22 cellular contexts compared by ENCODE assay signal in genomic region chr11:78946945-78947914, GRCh38.
DNase-seq lines count a peak whose midpoint lies in the region; ATAC-seq, FAIRE-seq and TF ChIP-seq lines count a peak whose summit lies in the region.
"Had no signal": no experiment of that assay in that cellular context is flagged by ENCODE, and none has a peak within 500 bp of the region (broad histone marks: within the 10 kb centered on the region; RNA-seq: fewer than 3 reads in every experiment).

No MANE protein-coding gene starts in this region.

- no peak for FAIRE-seq in pancreas (lab: Jason Lieb, UNC)

- H3K4me1 Mint-ChIP-seq in HFFc6 (ENCODE audit: low read depth) = peaks cover 9% of the 10 kb centered on the region; the same call in 1 of the 2 replicates
- H3K4me1 Mint-ChIP-seq: activated naive CD8-positive, alpha-beta T cell treated with anti-CD3 and anti-CD28 coated beads for 36 hours; B cell had no signal

- H3K4me3 ChIP-seq in BJ (ENCODE audit: low read depth, low read length) = no peak overlapping the region
- no peak overlapping the region for H3K4me3 ChIP-seq in pancreas
- H3K4me3 ChIP-seq: breast epithelium, esophagus squamous epithelium, right lobe of liver had no signal

- no peaks in the 10 kb centered on the region for H3K36me3 ChIP-seq in BJ (ENCODE audit: control insufficient read depth, insufficient read depth, low read length)
- H3K36me3 ChIP-seq in pancreas = no peaks in the 10 kb centered on the region
- H3K36me3 ChIP-seq: breast epithelium, esophagus squamous epithelium, right lobe of liver had no signal

- peak; percentile 72 to 91 (median 76) for ATAC-seq in pancreas
- ATAC-seq in GM19467 (IDR thresholded peaks at IDR 0.05; ENCODE audit: unreplicated experiment) = no peak

- peak; percentile 71 for DNase-seq in BJ (ENCODE audit: low read depth)
- peak; percentile 4 for DNase-seq in HFFc6
- peak; percentile 82 for DNase-seq in fibroblast of gingiva (ENCODE audit: low read depth)
- peak in 1 of 6 donors; percentile 23 for DNase-seq in pancreas
- no peak for DNase-seq in NCI-H2081 (lab: John Stamatoyannopoulos, UW)
- DNase-seq in stimulated activated CD4-positive, alpha-beta T cell treated with anti-CD3 and anti-CD28 coated beads, Interleukin-2, amount 100 ng/mL, for 48 hours = no peak
- no peak for DNase-seq in Kasumi-1 (lab: John Stamatoyannopoulos, UW)
- DNase-seq: activated CD4-positive, alpha-beta memory T cell treated with anti-CD3 and anti-CD28 coated beads for 36 hours; activated naive CD8-positive, alpha-beta T cell treated with anti-CD3 and anti-CD28 coated beads for 36 hours; activated T-cell treated with anti-CD3 and anti-CD28 coated beads, Interleukin-2, amount 50 U/mL, for 48 hours; esophagus squamous epithelium; HCEC 1CT; Karpas-422; kidney glomerular epithelial cell; NCI-H1105 treated with DMSO at 0.1 percent for 48 hours; nucleus accumbens; right lobe of liver; stimulated activated CD4-positive, alpha-beta T cell treated with anti-CD3 and anti-CD28 coated beads, Interleukin-4, amount 100 ng/mL, for 24 hours; T-helper 1 cell had no signal

- H3K27me3 Mint-ChIP-seq in HFFc6 (ENCODE audit: insufficient read depth) = no peaks in the 10 kb centered on the region

- peak overlapping the region in 3 of 4 donors; percentile 17 to 63 (median 40) for H3K27ac ChIP-seq in pancreas
- H3K27ac ChIP-seq: breast epithelium, esophagus squamous epithelium, right lobe of liver had no signal

- TF ChIP-seq CTCF in BJ (IDR thresholded peaks at IDR 0.05; ENCODE audit: insufficient read depth, low read depth, low read length) (no peak), HFFc6 (IDR thresholded peaks at IDR 0.05) (no peak), pancreas (IDR thresholded peaks at IDR 0.05) (no peak)

- CTCF ChIA-PET in BJ (lab: Yijun Ruan, JAX) = no interaction called here

- no peak overlapping the region for H3K27ac Mint-ChIP-seq in HFFc6
- H3K27ac Mint-ChIP-seq: activated CD4-positive, alpha-beta memory T cell treated with anti-CD3 and anti-CD28 coated beads for 36 hours; activated naive CD8-positive, alpha-beta T cell treated with anti-CD3 and anti-CD28 coated beads for 36 hours; B cell had no signal

- H3K4me3 Mint-ChIP-seq in HFFc6 = no peak overlapping the region
- H3K4me3 Mint-ChIP-seq: activated CD4-positive, alpha-beta memory T cell treated with anti-CD3 and anti-CD28 coated beads for 36 hours; activated naive CD8-positive, alpha-beta T cell treated with anti-CD3 and anti-CD28 coated beads for 36 hours; B cell had no signal

- peaks cover 2% of the 10 kb centered on the region; the same call in 1 of the 2 replicates for H3K27me3 ChIP-seq in BJ (ENCODE audit: control insufficient read depth, insufficient read depth, low read length)
- no peaks in the 10 kb centered on the region for H3K27me3 ChIP-seq in pancreas
- H3K27me3 ChIP-seq: breast epithelium, esophagus squamous epithelium, right lobe of liver had no signal

- POLR2A ChIA-PET in BJ (lab: Charles Lee) = no interaction called here

- intact Hi-C loops in pancreas (cut with DNase I) = no loop called here

- H3K9me3 Mint-ChIP-seq in HFFc6 = no peaks in the 10 kb centered on the region
- H3K9me3 Mint-ChIP-seq: activated CD4-positive, alpha-beta memory T cell treated with anti-CD3 and anti-CD28 coated beads for 36 hours; activated naive CD8-positive, alpha-beta T cell treated with anti-CD3 and anti-CD28 coated beads for 36 hours had no signal

- 46% methylated on average over 10 of the region's 10 CpGs for WGBS in pancreas, 2 donors

- no peaks in the 10 kb centered on the region for H3K9me3 ChIP-seq in pancreas
- H3K9me3 ChIP-seq: breast epithelium, esophagus squamous epithelium, right lobe of liver had no signal

- H3K36me3 Mint-ChIP-seq in HFFc6 (ENCODE audit: low read depth) = peaks cover 11% of the 10 kb centered on the region; the same call in 1 of the 2 replicates
- H3K36me3 Mint-ChIP-seq: activated CD4-positive, alpha-beta memory T cell treated with anti-CD3 and anti-CD28 coated beads for 36 hours; activated naive CD8-positive, alpha-beta T cell treated with anti-CD3 and anti-CD28 coated beads for 36 hours had no signal

- peaks cover 0 to 3% (median 0%) of the 10 kb centered on the region in 3 donors for H3K4me1 ChIP-seq in pancreas
- H3K4me1 ChIP-seq: breast epithelium, esophagus squamous epithelium, right lobe of liver had no signal

Comparison
In these comparisons a context has a peak if more than half of its experiments do, and no peak if none do; other contexts are left out.
1. DNase-seq: peak in BJ (single experiment), HFFc6 (single experiment) and fibroblast of gingiva (single experiment); none in NCI-H2081 (0 of 2), stimulated activated CD4-positive, alpha-beta T cell treated with anti-CD3 and anti-CD28 coated beads, Interleukin-2, amount 100 ng/mL, for 48 hours (0 of 2) and Kasumi-1 (0 of 2).